Comparison of ENCODE assay signal across 8 cellular contexts in the genomic region with DNA sequence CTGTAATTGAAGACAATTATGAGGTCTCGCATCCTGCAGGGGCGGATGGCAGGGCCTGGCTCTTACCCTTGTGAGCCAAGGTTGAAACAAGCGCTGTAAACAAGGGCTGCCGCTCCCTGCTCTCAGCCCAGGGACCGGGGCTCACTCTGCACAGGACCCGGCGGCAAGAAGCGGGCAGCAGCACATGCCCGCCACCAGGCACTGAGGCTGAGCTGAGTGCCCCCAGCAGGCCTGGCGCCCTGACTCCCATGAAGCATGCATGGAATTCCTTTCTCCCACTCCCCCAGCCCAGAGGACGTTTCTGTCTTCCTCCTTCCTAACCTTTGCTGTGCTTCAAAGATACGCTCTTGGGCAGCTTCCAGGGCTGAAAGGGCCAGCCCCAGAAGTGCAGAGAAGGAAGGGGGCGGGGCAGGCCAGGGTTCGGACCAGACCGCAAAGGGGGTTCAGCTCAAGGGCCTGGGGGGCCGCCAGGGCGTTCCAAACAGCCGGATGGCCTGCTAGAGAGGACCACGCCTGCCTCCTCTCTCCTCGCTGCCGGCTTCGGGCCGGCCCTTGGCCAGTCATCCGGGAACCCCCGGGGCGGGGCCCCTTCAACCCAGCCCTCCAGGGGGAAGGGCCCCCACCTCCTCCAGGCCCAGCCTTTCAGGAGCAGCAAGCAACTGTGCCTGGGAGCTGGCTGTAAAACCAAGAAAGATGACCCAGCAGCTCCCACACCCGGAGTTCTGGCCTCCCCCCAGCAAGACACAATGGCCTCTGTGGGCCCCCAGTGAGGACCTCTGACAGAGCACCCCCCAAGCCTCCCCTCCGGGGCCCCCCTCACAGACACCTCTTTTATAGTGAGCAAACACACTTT.
DNase-seq lines count a peak whose midpoint lies in the region; ATAC-seq and TF ChIP-seq lines count a peak whose summit lies in the region.

No MANE protein-coding gene starts in this region.

- intact Hi-C loops in HCT116 (cut with micrococcal nuclease): no loop called here
- intact Hi-C loops in activated CD8-positive, alpha-beta T cell treated with anti-CD3 and anti-CD28 coated beads for 36 hours (cut with micrococcal nuclease): no loop called here

- peaks cover 8% of the 10 kb centered on the region for H3K36me3 Mint-ChIP-seq in activated CD8-positive, alpha-beta T cell treated with anti-CD3 and anti-CD28 coated beads for 36 hours (ENCODE audit: low read depth)

- H3K9me2 ChIP-seq in HCT116 (ENCODE audit: insufficient read depth): no peaks in the 10 kb centered on the region
- no peaks in the 10 kb centered on the region for H3K9me2 ChIP-seq in neural cell (ENCODE audit: insufficient read depth, low read length)

- BruUV-seq in HCT116 (replicated peaks; lab: Mats Ljungman, UMichigan): no TSS peak

- CTCF ChIA-PET in HCT116 (lab: Charles Lee): no interaction called here
- CTCF ChIA-PET in activated CD8-positive, alpha-beta T cell treated with anti-CD3 and anti-CD28 coated beads for 36 hours (lab: Charles Lee): interaction anchor here (1.0 kb wide), 1 partner anchor 178 kb away, joined by 3 read pairs; no protein-coding TSS in a partner anchor

- TF ChIP-seq EP300 in neural cell (conservative IDR thresholded peaks at IDR 0.05; ENCODE audit: poor library complexity, severe bottlenecking): no peak

- RAD21 ChIA-PET in HCT116 (lab: Charles Lee; ENCODE audit: low non-redundant PET in 1 of 2, low total read pairs in 2 of 2, uncharacterized antibody in 2 of 2, unreplicated experiment in 2 of 2): no interaction called here

- H3K4me2 ChIP-seq in HCT116 (ENCODE audit: low read length) (peak overlapping the region; percentile 19; the same call in 1 of the 2 replicates), neural cell (ENCODE audit: low read length) (peak overlapping the region; percentile 25)

- no peaks in the 10 kb centered on the region for H3K36me3 ChIP-seq in HCT116 (ENCODE audit: control insufficient read depth in 1 of 2, insufficient read depth in 2 of 2, low read length in 2 of 2)
- peaks cover 4% of the 10 kb centered on the region for H3K36me3 ChIP-seq in neural cell (ENCODE audit: insufficient read depth, low read length)

- ATAC-seq in HCT116 (peak; percentile 52), HG02885 (IDR thresholded peaks at IDR 0.05; ENCODE audit: poor library complexity, unreplicated experiment) (no peak)
- ATAC-seq in activated CD8-positive, alpha-beta T cell treated with anti-CD3 and anti-CD28 coated beads for 36 hours: no peak

- DNase-seq in AG08396 (ENCODE audit: low spot score) (peak; percentile 99), HCT116 (ENCODE audit: low read depth, low spot score) (no peak), foreskin melanocyte (peak; percentile 91), germinal center (ENCODE audit: low spot score) (no peak), cerebellum (ENCODE audit: low spot score) (no peak)
- DNase-seq in activated CD8-positive, alpha-beta T cell treated with anti-CD3 and anti-CD28 coated beads for 36 hours: no peak

- H3K4me1 ChIP-seq in HCT116 (ENCODE audit: control insufficient read depth in 1 of 2, insufficient read depth in 2 of 2, low read length in 2 of 2): peaks cover 0 to 9% of the 10 kb centered on the region in 2 experiments; a peak in 1 of 4 replicates

- H3K27ac Mint-ChIP-seq in activated CD8-positive, alpha-beta T cell treated with anti-CD3 and anti-CD28 coated beads for 36 hours: peak overlapping the region; percentile 63

- H3K27me3 Mint-ChIP-seq in activated CD8-positive, alpha-beta T cell treated with anti-CD3 and anti-CD28 coated beads for 36 hours: no peaks in the 10 kb centered on the region

- no peak for TF ChIP-seq POLR2A in HCT116 (IDR thresholded peaks at IDR 0.05; ENCODE audit: borderline replicate concordance, extremely low read depth, insufficient read depth, insufficient read length)

- POLR2A ChIA-PET in HCT116 (lab: Charles Lee): no interaction called here
- POLR2A ChIA-PET in activated CD8-positive, alpha-beta T cell treated with anti-CD3 and anti-CD28 coated beads for 36 hours (lab: Charles Lee): interaction anchor here (1.3 kb wide), 1 partner anchor 9 kb away, joined by 4 read pairs; no protein-coding TSS in a partner anchor

- TF ChIP-seq CTCF in HCT116 (IDR thresholded peaks at IDR 0.05 in 2 of 3, conservative IDR thresholded peaks at IDR 0.05 in 1 of 3; ENCODE audit: borderline replicate concordance in 1 of 3, insufficient read depth in 1 of 3, low read depth in 2 of 3, low read length in 2 of 3) (no peak), neural cell (IDR thresholded peaks at IDR 0.05; ENCODE audit: poor library complexity, severe bottlenecking) (no peak)
- TF ChIP-seq CTCF in activated CD8-positive, alpha-beta T cell treated with anti-CD3 and anti-CD28 coated beads for 36 hours (IDR thresholded peaks at IDR 0.05): no peak

- H3K9me3 Mint-ChIP-seq in activated CD8-positive, alpha-beta T cell treated with anti-CD3 and anti-CD28 coated beads for 36 hours: no peaks in the 10 kb centered on the region

- no peak overlapping the region for H2AFZ ChIP-seq in HCT116 (ENCODE audit: low read depth, low read length, poor library complexity, severe bottlenecking)
- no peak overlapping the region for H2AFZ ChIP-seq in neural cell (ENCODE audit: low read depth, low read length)

- no peaks in the 10 kb centered on the region for H3K9me3 ChIP-seq in HCT116 (ENCODE audit: control insufficient read depth in 1 of 2, insufficient read depth in 1 of 2, low read depth in 1 of 2, low read length in 2 of 2)
- no peaks in the 10 kb centered on the region for H3K9me3 ChIP-seq in neural cell (ENCODE audit: low read length)

- no peak overlapping the region for H3K4me3 Mint-ChIP-seq in activated CD8-positive, alpha-beta T cell treated with anti-CD3 and anti-CD28 coated beads for 36 hours

- H3K4me3 ChIP-seq in HCT116 (replicated peaks in 1 of 2; ENCODE audit: low read depth in 1 of 2, low read length in 2 of 2) (no peak overlapping the region), neural cell (ENCODE audit: low read length) (peak overlapping the region; percentile 55)

- no peak overlapping the region; the same call in 1 of the 2 replicates for H3K27ac ChIP-seq in HCT116 (ENCODE audit: low read depth, low read length)
- no peak overlapping the region for H3K27ac ChIP-seq in neural cell (ENCODE audit: low read length)

- no peak for TF ChIP-seq RAD21 in HCT116 (IDR thresholded peaks at IDR 0.05; ENCODE audit: low read depth)
- TF ChIP-seq RAD21 in neural cell (conservative IDR thresholded peaks at IDR 0.05): no peak

- peaks cover 48% of the 10 kb centered on the region for H3K4me1 Mint-ChIP-seq in activated CD8-positive, alpha-beta T cell treated with anti-CD3 and anti-CD28 coated beads for 36 hours (ENCODE audit: low read depth)

- H3K79me2 ChIP-seq in HCT116 (ENCODE audit: insufficient read depth, low read length) (no peaks in the 10 kb centered on the region), neural cell (replicated peaks; ENCODE audit: insufficient read depth, low read length) (peaks cover 89% of the 10 kb centered on the region)

- H3K9ac ChIP-seq in HCT116 (ENCODE audit: low read length) (no peak overlapping the region), neural cell (ENCODE audit: low read length) (peak overlapping the region; percentile 45)

- no peaks in the 10 kb centered on the region for H4K20me1 ChIP-seq in HCT116 (ENCODE audit: insufficient read depth)
- H4K20me1 ChIP-seq in neural cell (ENCODE audit: insufficient read depth): peaks cover 98% of the 10 kb centered on the region

- no peaks in the 10 kb centered on the region for H3K27me3 ChIP-seq in HCT116 (ENCODE audit: insufficient read depth, low read length)
- no peaks in the 10 kb centered on the region for H3K27me3 ChIP-seq in neural cell (ENCODE audit: insufficient read depth, low read depth, low read length)

- H3F3A ChIP-seq in neural cell (ENCODE audit: insufficient read depth, low read length, poor library complexity, severe bottlenecking): no peaks in the 10 kb centered on the region

TF ChIP-seq in HCT116, 20 proteins besides CTCF, POLR2A, EP300 and RAD21 (continues in another document):
- no peak for TF ChIP-seq CEBPB (IDR thresholded peaks at IDR 0.05; ENCODE audit: low read depth)
- TF ChIP-seq TCF7L2 (IDR thresholded peaks at IDR 0.05; ENCODE audit: borderline replicate concordance, extremely low read depth, insufficient read depth, insufficient read length): no peak
- no peak for TF ChIP-seq YY1 (IDR thresholded peaks at IDR 0.05; ENCODE audit: extremely low read depth, insufficient replicate concordance, low read depth, low read length)

TF ChIP-seq in neural cell, 6 proteins besides CTCF, POLR2A, EP300 and RAD21:
- TF ChIP-seq, protein P1, sequence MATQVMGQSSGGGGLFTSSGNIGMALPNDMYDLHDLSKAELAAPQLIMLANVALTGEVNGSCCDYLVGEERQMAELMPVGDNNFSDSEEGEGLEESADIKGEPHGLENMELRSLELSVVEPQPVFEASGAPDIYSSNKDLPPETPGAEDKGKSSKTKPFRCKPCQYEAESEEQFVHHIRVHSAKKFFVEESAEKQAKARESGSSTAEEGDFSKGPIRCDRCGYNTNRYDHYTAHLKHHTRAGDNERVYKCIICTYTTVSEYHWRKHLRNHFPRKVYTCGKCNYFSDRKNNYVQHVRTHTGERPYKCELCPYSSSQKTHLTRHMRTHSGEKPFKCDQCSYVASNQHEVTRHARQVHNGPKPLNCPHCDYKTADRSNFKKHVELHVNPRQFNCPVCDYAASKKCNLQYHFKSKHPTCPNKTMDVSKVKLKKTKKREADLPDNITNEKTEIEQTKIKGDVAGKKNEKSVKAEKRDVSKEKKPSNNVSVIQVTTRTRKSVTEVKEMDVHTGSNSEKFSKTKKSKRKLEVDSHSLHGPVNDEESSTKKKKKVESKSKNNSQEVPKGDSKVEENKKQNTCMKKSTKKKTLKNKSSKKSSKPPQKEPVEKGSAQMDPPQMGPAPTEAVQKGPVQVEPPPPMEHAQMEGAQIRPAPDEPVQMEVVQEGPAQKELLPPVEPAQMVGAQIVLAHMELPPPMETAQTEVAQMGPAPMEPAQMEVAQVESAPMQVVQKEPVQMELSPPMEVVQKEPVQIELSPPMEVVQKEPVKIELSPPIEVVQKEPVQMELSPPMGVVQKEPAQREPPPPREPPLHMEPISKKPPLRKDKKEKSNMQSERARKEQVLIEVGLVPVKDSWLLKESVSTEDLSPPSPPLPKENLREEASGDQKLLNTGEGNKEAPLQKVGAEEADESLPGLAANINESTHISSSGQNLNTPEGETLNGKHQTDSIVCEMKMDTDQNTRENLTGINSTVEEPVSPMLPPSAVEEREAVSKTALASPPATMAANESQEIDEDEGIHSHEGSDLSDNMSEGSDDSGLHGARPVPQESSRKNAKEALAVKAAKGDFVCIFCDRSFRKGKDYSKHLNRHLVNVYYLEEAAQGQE (IDR thresholded peaks at IDR 0.05; ENCODE audit: borderline replicate concordance): no peak
- TF ChIP-seq TAF1 (IDR thresholded peaks at IDR 0.05; ENCODE audit: low read depth) (no peak), MXI1 (conservative IDR thresholded peaks at IDR 0.05; ENCODE audit: poor library complexity, severe bottlenecking) (no peak), EZH2 (IDR thresholded peaks at IDR 0.05; ENCODE audit: borderline replicate concordance, insufficient read depth, low read length, poor library complexity, severe bottlenecking) (no peak), POLR2AphosphoS5 (IDR thresholded peaks at IDR 0.05) (no peak), SMC3 (conservative IDR thresholded peaks at IDR 0.05; ENCODE audit: poor library complexity) (no peak)

Comparison
In these comparisons a context has a peak if more than half of its experiments do, and no peak if none do; other contexts are left out.
1. DNase-seq: peak in AG08396 (single experiment) and foreskin melanocyte (single experiment); none in HCT116 (single experiment), activated CD8-positive, alpha-beta T cell treated with anti-CD3 and anti-CD28 coated beads for 36 hours (single experiment), germinal center (single experiment) and cerebellum (single experiment).